1 cellular context compared by ENCODE assay signal in genomic region chr18:23586249-23587196, GRCh38.
TF ChIP-seq lines count a peak whose summit lies in the region.

Gene NPC1 (minus strand): TSS chr18:23586506. CDS start chr18:23586343, 163 bp downstream.

TF ChIP-seq in WTC11, 78 proteins besides CTCF, POLR2A, EP300 and RAD21 (continued from another document and continues in another):
- TF ChIP-seq ZBTB43 (CRISPR knock-in tag; IDR thresholded peaks at IDR 0.05), result no peak
- no peak for TF ChIP-seq AR (CRISPR knock-in tag; IDR thresholded peaks at IDR 0.05)
- TF ChIP-seq, protein P1, sequence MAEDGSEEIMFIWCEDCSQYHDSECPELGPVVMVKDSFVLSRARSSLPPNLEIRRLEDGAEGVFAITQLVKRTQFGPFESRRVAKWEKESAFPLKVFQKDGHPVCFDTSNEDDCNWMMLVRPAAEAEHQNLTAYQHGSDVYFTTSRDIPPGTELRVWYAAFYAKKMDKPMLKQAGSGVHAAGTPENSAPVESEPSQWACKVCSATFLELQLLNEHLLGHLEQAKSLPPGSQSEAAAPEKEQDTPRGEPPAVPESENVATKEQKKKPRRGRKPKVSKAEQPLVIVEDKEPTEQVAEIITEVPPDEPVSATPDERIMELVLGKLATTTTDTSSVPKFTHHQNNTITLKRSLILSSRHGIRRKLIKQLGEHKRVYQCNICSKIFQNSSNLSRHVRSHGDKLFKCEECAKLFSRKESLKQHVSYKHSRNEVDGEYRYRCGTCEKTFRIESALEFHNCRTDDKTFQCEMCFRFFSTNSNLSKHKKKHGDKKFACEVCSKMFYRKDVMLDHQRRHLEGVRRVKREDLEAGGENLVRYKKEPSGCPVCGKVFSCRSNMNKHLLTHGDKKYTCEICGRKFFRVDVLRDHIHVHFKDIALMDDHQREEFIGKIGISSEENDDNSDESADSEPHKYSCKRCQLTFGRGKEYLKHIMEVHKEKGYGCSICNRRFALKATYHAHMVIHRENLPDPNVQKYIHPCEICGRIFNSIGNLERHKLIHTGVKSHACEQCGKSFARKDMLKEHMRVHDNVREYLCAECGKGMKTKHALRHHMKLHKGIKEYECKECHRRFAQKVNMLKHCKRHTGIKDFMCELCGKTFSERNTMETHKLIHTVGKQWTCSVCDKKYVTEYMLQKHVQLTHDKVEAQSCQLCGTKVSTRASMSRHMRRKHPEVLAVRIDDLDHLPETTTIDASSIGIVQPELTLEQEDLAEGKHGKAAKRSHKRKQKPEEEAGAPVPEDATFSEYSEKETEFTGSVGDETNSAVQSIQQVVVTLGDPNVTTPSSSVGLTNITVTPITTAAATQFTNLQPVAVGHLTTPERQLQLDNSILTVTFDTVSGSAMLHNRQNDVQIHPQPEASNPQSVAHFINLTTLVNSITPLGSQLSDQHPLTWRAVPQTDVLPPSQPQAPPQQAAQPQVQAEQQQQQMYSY (CRISPR knock-in tag; IDR thresholded peaks at IDR 0.05), result no peak
- no peak for TF ChIP-seq ZNF232 (CRISPR knock-in tag; IDR thresholded peaks at IDR 0.05)
- 0 out of 2 replicates have a peak, but pooled peaks have one; percentile 5 for TF ChIP-seq NFYB (CRISPR knock-in tag; conservative IDR thresholded peaks at IDR 0.05; ENCODE audit: low read depth)
- no peak for TF ChIP-seq ZNF671 (CRISPR knock-in tag; IDR thresholded peaks at IDR 0.05)
- TF ChIP-seq TP53 (CRISPR knock-in tag; IDR thresholded peaks at IDR 0.05), result no peak
- TF ChIP-seq, protein P2, sequence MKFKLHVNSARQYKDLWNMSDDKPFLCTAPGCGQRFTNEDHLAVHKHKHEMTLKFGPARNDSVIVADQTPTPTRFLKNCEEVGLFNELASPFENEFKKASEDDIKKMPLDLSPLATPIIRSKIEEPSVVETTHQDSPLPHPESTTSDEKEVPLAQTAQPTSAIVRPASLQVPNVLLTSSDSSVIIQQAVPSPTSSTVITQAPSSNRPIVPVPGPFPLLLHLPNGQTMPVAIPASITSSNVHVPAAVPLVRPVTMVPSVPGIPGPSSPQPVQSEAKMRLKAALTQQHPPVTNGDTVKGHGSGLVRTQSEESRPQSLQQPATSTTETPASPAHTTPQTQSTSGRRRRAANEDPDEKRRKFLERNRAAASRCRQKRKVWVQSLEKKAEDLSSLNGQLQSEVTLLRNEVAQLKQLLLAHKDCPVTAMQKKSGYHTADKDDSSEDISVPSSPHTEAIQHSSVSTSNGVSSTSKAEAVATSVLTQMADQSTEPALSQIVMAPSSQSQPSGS (CRISPR knock-in tag; IDR thresholded peaks at IDR 0.05; ENCODE audit: borderline replicate concordance, low read depth), result no peak
- TF ChIP-seq FOXK1 (CRISPR knock-in tag; IDR thresholded peaks at IDR 0.05), result peak; percentile 51; the same call in 1 of the 2 replicates
- no peak for TF ChIP-seq ZNF396 (CRISPR knock-in tag; IDR thresholded peaks at IDR 0.05; ENCODE audit: borderline replicate concordance)
- TF ChIP-seq, protein P3, sequence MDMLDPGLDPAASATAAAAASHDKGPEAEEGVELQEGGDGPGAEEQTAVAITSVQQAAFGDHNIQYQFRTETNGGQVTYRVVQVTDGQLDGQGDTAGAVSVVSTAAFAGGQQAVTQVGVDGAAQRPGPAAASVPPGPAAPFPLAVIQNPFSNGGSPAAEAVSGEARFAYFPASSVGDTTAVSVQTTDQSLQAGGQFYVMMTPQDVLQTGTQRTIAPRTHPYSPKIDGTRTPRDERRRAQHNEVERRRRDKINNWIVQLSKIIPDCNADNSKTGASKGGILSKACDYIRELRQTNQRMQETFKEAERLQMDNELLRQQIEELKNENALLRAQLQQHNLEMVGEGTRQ (CRISPR knock-in tag; IDR thresholded peaks at IDR 0.05), result no peak
- no peak for TF ChIP-seq SOX15 (CRISPR knock-in tag; IDR thresholded peaks at IDR 0.05)
- TF ChIP-seq, protein P4, sequence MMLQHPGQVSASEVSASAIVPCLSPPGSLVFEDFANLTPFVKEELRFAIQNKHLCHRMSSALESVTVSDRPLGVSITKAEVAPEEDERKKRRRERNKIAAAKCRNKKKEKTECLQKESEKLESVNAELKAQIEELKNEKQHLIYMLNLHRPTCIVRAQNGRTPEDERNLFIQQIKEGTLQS (CRISPR knock-in tag; conservative IDR thresholded peaks at IDR 0.05), result no peak
- TF ChIP-seq MYBL2 (CRISPR knock-in tag; IDR thresholded peaks at IDR 0.05), result no peak
- TF ChIP-seq TCF7 (CRISPR knock-in tag; IDR thresholded peaks at IDR 0.05; ENCODE audit: low read depth), result no peak
- TF ChIP-seq HMGA2 (CRISPR knock-in tag; IDR thresholded peaks at IDR 0.05), result no peak
- TF ChIP-seq ATF6 (CRISPR knock-in tag; IDR thresholded peaks at IDR 0.05), result no peak
- no peak; the same call in none of the 2 replicates for TF ChIP-seq GABPB1 (CRISPR knock-in tag; IDR thresholded peaks at IDR 0.05)
- TF ChIP-seq ELF4 (CRISPR knock-in tag; IDR thresholded peaks at IDR 0.05; ENCODE audit: low read depth), result no peak
- TF ChIP-seq SMAD3 (CRISPR knock-in tag; IDR thresholded peaks at IDR 0.05; ENCODE audit: borderline replicate concordance), result no peak
- TF ChIP-seq GTF2I (CRISPR knock-in tag; conservative IDR thresholded peaks at IDR 0.05), result no peak
- no peak for TF ChIP-seq CDX4 (CRISPR knock-in tag; IDR thresholded peaks at IDR 0.05; ENCODE audit: borderline replicate concordance)
- TF ChIP-seq STAT6 (CRISPR knock-in tag; conservative IDR thresholded peaks at IDR 0.05; ENCODE audit: low read depth), result no peak
- no peak for TF ChIP-seq ZNF138 (CRISPR knock-in tag; conservative IDR thresholded peaks at IDR 0.05)
- no peak for TF ChIP-seq PREB (CRISPR knock-in tag; IDR thresholded peaks at IDR 0.05; ENCODE audit: borderline replicate concordance)
- TF ChIP-seq ZNF219 (CRISPR knock-in tag; IDR thresholded peaks at IDR 0.05; ENCODE audit: borderline replicate concordance), result 0 out of 2 replicates have a peak, but pooled peaks have one; percentile 17
- no peak for TF ChIP-seq ATF1 (CRISPR knock-in tag; IDR thresholded peaks at IDR 0.05)
- TF ChIP-seq, protein P5, sequence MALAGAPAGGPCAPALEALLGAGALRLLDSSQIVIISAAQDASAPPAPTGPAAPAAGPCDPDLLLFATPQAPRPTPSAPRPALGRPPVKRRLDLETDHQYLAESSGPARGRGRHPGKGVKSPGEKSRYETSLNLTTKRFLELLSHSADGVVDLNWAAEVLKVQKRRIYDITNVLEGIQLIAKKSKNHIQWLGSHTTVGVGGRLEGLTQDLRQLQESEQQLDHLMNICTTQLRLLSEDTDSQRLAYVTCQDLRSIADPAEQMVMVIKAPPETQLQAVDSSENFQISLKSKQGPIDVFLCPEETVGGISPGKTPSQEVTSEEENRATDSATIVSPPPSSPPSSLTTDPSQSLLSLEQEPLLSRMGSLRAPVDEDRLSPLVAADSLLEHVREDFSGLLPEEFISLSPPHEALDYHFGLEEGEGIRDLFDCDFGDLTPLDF (CRISPR knock-in tag; IDR thresholded peaks at IDR 0.05), result no peak
- TF ChIP-seq FOXP1 (CRISPR knock-in tag; IDR thresholded peaks at IDR 0.05; ENCODE audit: borderline replicate concordance), result 0 out of 2 replicates have a peak, but pooled peaks have one; percentile 48
- TF ChIP-seq NR2C2 (CRISPR knock-in tag; IDR thresholded peaks at IDR 0.05), result no peak
- no peak for TF ChIP-seq TEAD1 (CRISPR knock-in tag; IDR thresholded peaks at IDR 0.05)
- no peak for TF ChIP-seq RORB (CRISPR knock-in tag; IDR thresholded peaks at IDR 0.05)
- TF ChIP-seq E2F5 (CRISPR knock-in tag; IDR thresholded peaks at IDR 0.05), result peak; percentile 51; the same call in 1 of the 2 replicates
